15 cellular contexts compared by ENCODE assay signal in the genomic region with DNA sequence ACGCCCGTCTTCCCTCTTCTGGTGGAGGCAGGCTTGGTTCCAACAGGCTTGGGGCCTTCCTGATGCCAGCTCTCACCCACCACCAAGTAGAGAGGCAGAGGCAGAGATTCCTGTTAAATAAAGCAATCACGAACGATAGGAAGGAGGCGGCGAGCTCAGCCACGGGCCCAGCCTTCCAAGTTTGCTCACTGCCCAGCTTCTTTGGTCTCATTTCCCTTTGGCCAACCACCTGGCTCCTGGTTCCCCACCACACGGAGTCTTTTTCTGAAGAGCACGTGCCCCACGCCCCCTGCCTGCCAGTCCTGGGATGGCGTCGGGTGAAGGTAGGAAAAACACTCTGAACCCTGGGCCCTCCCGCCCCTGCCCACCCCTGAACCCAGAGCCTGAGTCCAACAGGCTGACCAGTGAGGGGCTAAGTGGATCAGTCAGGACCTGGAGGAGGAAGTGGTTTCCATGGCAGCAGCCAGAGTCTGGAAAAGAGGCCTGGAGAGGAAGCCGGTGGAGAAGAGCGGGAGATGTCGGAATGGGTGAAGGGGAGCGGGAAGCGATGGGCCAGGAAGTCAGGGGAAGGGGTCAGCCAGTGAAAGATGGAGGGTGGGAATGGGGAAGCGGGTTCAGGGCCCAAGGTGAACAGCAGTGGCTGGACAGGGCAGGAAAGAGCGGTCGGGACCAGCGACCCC.
A peak's percentile ranks its signal among the peaks of the same experiment; 100 is the strongest.
DNase-seq lines count a peak whose midpoint lies in the region; ATAC-seq and TF ChIP-seq lines count a peak whose summit lies in the region.
"Had no signal": no experiment of that assay in that cellular context is flagged by ENCODE, and none has a peak within 500 bp of the region (broad histone marks: within the 10 kb centered on the region; RNA-seq: fewer than 3 reads in every experiment).

No MANE protein-coding gene starts in this region.

- H3K27ac ChIP-seq in Panc1 (ENCODE audit: low read length), result no peak overlapping the region
- H3K27ac ChIP-seq: pancreas had no signal

- DNase-seq in NCI-H82 (lab: John Stamatoyannopoulos, UW), result peak; percentile 59
- no peak for DNase-seq in NCI-H82 treated with DMSO at 0.1 percent for 48 hours (lab: John Stamatoyannopoulos, UW; ENCODE audit: unreplicated experiment)
- no peak for DNase-seq in Panc1 (ENCODE audit: low read depth, low spot score)
- no peak for DNase-seq in mesothelial cell of epicardium (ENCODE audit: low spot score in 2 of 2, unreplicated experiment in 2 of 2)
- no peak for DNase-seq in NCI-H345 (lab: John Stamatoyannopoulos, UW)
- no peak for DNase-seq in putamen (ENCODE audit: low spot score)
- no peak for DNase-seq in NCI-H774 (lab: John Stamatoyannopoulos, UW)
- DNase-seq: activated CD4-positive, alpha-beta T cell treated with anti-CD3 and anti-CD28 coated beads, Interleukin-2, amount 10 ng/mL, durations not matched to agents 24 days and 14 days; activated effector memory CD4-positive, alpha-beta T cell treated with Interleukin-2 at 50 U/mL for 16 hours; mammary epithelial cell; MV-4-11; NCI-H524; pancreas; stimulated activated CD4-positive, alpha-beta T cell treated with anti-CD3 and anti-CD28 coated beads, Interleukin-1b, Interleukin-23, amount 100 ng/mL, for 48 hours had no signal

- H3K36me3 Mint-ChIP-seq in mesothelial cell of epicardium, result no peaks in the 10 kb centered on the region

- CTCF ChIA-PET in Panc1 (lab: Charles Lee), result interaction anchor here (0.6 kb wide), 1 partner anchor 32 kb away, joined by 3 read pairs; no protein-coding TSS in a partner anchor

- intact Hi-C loops in Panc1 (cut with micrococcal nuclease; ENCODE audit: unreplicated experiment), result no loop called here

- BruUV-seq in Panc1 (replicated peaks; lab: Mats Ljungman, UMichigan), result no TSS peak

- H3K4me3 Mint-ChIP-seq in mesothelial cell of epicardium, result no peak overlapping the region
- H3K4me3 Mint-ChIP-seq: activated CD4-positive, alpha-beta T cell treated with anti-CD3 and anti-CD28 coated beads, Interleukin-2, amount 10 ng/mL, durations not matched to agents 24 days and 14 days had no signal

- peaks cover 8% of the 10 kb centered on the region for H3K9me3 Mint-ChIP-seq in mesothelial cell of epicardium
- H3K9me3 Mint-ChIP-seq: activated CD4-positive, alpha-beta T cell treated with anti-CD3 and anti-CD28 coated beads, Interleukin-2, amount 10 ng/mL, durations not matched to agents 24 days and 14 days had no signal

- TF ChIP-seq CTCF in GM12875 (IDR thresholded peaks at IDR 0.05; ENCODE audit: borderline replicate concordance, insufficient read depth, low read depth, low read length), result peak; percentile 51; the same call in 1 of the 2 replicates
- TF ChIP-seq CTCF in Panc1 (IDR thresholded peaks at IDR 0.05), result peak; percentile 67
- TF ChIP-seq CTCF in mesothelial cell of epicardium (IDR thresholded peaks at IDR 0.05; ENCODE audit: unreplicated experiment), result peak; percentile 57

- no peak for ATAC-seq in Panc1
- ATAC-seq: pancreas had no signal

- in situ Hi-C loops in Panc1 (cut with HindIII; ENCODE audit: low pct_unique_long_range_greater_than_20kb, low sequenced_read_pairs), result no loop called here

- POLR2A ChIA-PET in Panc1 (lab: Charles Lee), result interaction anchor here (0.7 kb wide), 1 partner anchor 156 kb away, joined by 3 read pairs; no protein-coding TSS in a partner anchor

- H3K4me1 Mint-ChIP-seq in mesothelial cell of epicardium, result peaks cover 4% of the 10 kb centered on the region
- H3K4me1 Mint-ChIP-seq: activated CD4-positive, alpha-beta T cell treated with anti-CD3 and anti-CD28 coated beads, Interleukin-2, amount 10 ng/mL, durations not matched to agents 24 days and 14 days had no signal

- no peak overlapping the region for H3K27ac Mint-ChIP-seq in mesothelial cell of epicardium
- H3K27ac Mint-ChIP-seq: activated CD4-positive, alpha-beta T cell treated with anti-CD3 and anti-CD28 coated beads, Interleukin-2, amount 10 ng/mL, durations not matched to agents 24 days and 14 days had no signal

- no peaks in the 10 kb centered on the region for H3K9me3 ChIP-seq in Panc1 (ENCODE audit: control insufficient read depth, insufficient read depth, low read depth, low read length)
- H3K9me3 ChIP-seq: pancreas had no signal

- no peaks in the 10 kb centered on the region for H3K4me1 ChIP-seq in Panc1 (ENCODE audit: control insufficient read depth, insufficient read depth, low read length)
- H3K4me1 ChIP-seq: pancreas had no signal

- peaks cover 6% of the 10 kb centered on the region for H3K27me3 ChIP-seq in Panc1 (ENCODE audit: control insufficient read depth, insufficient read depth, low read length)
- H3K27me3 ChIP-seq: pancreas had no signal

- H3K36me3 ChIP-seq in Panc1 (ENCODE audit: control insufficient read depth, insufficient read depth, low read length), result no peaks in the 10 kb centered on the region
- H3K36me3 ChIP-seq: pancreas had no signal

- H3K4me3 ChIP-seq in GM12875 (ENCODE audit: low read depth, low read length), result no peak overlapping the region
- no peak overlapping the region for H3K4me3 ChIP-seq in Panc1 (ENCODE audit: low read depth in 2 of 2, low read length in 2 of 2)
- H3K4me3 ChIP-seq: pancreas had no signal

- peaks cover 17% of the 10 kb centered on the region for H3K27me3 Mint-ChIP-seq in mesothelial cell of epicardium (ENCODE audit: low read depth)
- H3K27me3 Mint-ChIP-seq: activated CD4-positive, alpha-beta T cell treated with anti-CD3 and anti-CD28 coated beads, Interleukin-2, amount 10 ng/mL, durations not matched to agents 24 days and 14 days had no signal
